ENCODE assay signal across 1 cellular context in the genomic region with DNA sequence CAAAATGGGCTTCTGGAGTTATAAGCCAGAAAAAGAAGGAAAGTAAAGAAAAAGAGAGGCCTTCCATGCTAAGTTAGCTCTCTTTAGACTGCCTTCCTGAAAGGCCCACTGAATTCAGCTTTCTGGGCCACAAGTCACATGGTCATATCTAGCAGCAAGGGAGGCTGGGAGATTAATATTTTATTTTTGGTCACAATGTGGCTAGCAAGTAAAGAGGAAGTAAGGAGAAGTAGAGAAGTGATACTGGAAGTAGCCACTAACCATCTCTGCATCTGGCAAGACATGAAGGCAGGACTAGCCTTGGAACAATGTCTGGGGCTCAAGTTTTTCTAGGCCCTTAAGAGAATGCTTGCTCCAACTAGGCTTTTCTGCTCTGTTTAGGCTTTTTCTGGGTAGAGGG.
TF ChIP-seq lines count a peak whose summit lies in the region.

No MANE protein-coding gene starts in this region.

TF ChIP-seq in K562, 482 proteins besides CTCF, POLR2A, EP300 and RAD21 (continued from another document):
- TF ChIP-seq CHD7 (IDR thresholded peaks at IDR 0.05; ENCODE audit: low read depth, low read length) (no peak), ZNF518B (CRISPR knock-in tag; IDR thresholded peaks at IDR 0.05) (no peak), ZNF224 (CRISPR knock-in tag; IDR thresholded peaks at IDR 0.05) (no peak), NFE2L1 (tag; IDR thresholded peaks at IDR 0.05; ENCODE audit: borderline replicate concordance, low read depth) (no peak), ZNF263 (CRISPR knock-in tag; IDR thresholded peaks at IDR 0.05; ENCODE audit: borderline replicate concordance) (no peak), ELK1 (CRISPR knock-in tag; IDR thresholded peaks at IDR 0.05) (no peak), DNMT1 (IDR thresholded peaks at IDR 0.05) (no peak), E2F4 (CRISPR knock-in tag; IDR thresholded peaks at IDR 0.05; ENCODE audit: low read depth) (no peak)
- TF ChIP-seq, protein P1, sequence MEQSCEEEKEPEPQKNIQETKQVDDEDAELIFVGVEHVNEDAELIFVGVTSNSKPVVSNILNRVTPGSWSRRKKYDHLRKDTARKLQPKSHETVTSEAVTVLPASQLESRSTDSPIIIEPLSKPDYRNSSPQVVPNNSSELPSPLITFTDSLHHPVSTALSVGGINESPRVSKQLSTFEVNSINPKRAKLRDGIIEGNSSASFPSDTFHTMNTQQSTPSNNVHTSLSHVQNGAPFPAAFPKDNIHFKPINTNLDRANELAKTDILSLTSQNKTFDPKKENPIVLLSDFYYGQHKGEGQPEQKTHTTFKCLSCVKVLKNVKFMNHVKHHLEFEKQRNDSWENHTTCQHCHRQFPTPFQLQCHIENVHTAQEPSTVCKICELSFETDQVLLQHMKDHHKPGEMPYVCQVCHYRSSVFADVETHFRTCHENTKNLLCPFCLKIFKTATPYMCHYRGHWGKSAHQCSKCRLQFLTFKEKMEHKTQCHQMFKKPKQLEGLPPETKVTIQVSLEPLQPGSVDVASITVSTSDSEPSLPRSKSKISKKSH (CRISPR knock-in tag; IDR thresholded peaks at IDR 0.05) = no peak
- TF ChIP-seq, protein P2, sequence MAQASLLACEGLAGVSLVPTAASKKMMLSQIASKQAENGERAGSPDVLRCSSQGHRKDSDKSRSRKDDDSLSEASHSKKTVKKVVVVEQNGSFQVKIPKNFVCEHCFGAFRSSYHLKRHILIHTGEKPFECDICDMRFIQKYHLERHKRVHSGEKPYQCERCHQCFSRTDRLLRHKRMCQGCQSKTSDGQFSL (CRISPR knock-in tag; IDR thresholded peaks at IDR 0.05) = no peak
- TF ChIP-seq, protein P2 (tag; IDR thresholded peaks at IDR 0.05) = no peak
